Comparison of ENCODE assay signal across 2 cellular contexts in the genomic region with DNA sequence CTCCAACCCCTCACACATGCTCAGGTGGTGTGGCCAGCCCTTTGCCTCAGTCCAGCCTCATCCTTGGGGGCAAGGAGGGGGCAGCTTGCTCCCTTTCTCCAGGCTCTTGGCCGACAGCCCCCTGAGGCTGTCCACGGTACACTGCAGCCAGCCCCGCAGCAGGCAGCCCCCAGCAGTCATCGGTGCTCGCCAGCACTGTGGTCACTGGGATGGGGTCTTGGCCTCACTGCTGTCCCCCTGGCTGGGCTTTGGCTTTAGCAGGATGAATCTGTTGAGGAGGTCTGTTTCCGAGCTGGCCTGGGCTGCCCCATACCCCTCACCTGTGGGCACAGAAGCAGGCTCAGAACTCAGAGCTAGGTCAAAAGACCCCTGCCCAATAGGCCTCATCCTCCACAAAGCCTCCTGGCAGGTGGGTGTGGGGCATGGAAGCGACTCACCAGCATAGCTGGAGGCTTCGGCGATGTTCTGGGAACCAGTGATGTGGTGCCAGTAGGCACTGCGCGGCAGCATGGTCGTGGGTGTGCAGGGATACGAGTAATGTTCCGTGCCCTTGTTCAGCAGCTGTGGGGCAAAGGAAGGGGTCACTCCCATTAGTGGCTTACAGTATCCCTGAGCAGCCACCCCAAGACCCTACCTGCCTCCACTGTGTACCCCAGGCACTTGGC.
TF ChIP-seq lines count a peak whose summit lies in the region.

No MANE protein-coding gene starts in this region.

TF ChIP-seq in GM23338, 12 proteins besides CTCF, POLR2A, EP300 and RAD21 (continues in another document):
- TF ChIP-seq POLR2AphosphoS5 (IDR thresholded peaks at IDR 0.05; ENCODE audit: low read depth) (no peak), STAT1 (IDR thresholded peaks at IDR 0.05; ENCODE audit: unreplicated experiment) (no peak), NANOG (IDR thresholded peaks at IDR 0.05; ENCODE audit: borderline replicate concordance) (no peak), REST (IDR thresholded peaks at IDR 0.05; ENCODE audit: unreplicated experiment) (no peak), EZH2phosphoT487 (IDR thresholded peaks at IDR 0.05; ENCODE audit: unreplicated experiment) (no peak), ZNF114 (CRISPR knock-in tag; IDR thresholded peaks at IDR 0.05) (no peak)
- TF ChIP-seq, protein P1, sequence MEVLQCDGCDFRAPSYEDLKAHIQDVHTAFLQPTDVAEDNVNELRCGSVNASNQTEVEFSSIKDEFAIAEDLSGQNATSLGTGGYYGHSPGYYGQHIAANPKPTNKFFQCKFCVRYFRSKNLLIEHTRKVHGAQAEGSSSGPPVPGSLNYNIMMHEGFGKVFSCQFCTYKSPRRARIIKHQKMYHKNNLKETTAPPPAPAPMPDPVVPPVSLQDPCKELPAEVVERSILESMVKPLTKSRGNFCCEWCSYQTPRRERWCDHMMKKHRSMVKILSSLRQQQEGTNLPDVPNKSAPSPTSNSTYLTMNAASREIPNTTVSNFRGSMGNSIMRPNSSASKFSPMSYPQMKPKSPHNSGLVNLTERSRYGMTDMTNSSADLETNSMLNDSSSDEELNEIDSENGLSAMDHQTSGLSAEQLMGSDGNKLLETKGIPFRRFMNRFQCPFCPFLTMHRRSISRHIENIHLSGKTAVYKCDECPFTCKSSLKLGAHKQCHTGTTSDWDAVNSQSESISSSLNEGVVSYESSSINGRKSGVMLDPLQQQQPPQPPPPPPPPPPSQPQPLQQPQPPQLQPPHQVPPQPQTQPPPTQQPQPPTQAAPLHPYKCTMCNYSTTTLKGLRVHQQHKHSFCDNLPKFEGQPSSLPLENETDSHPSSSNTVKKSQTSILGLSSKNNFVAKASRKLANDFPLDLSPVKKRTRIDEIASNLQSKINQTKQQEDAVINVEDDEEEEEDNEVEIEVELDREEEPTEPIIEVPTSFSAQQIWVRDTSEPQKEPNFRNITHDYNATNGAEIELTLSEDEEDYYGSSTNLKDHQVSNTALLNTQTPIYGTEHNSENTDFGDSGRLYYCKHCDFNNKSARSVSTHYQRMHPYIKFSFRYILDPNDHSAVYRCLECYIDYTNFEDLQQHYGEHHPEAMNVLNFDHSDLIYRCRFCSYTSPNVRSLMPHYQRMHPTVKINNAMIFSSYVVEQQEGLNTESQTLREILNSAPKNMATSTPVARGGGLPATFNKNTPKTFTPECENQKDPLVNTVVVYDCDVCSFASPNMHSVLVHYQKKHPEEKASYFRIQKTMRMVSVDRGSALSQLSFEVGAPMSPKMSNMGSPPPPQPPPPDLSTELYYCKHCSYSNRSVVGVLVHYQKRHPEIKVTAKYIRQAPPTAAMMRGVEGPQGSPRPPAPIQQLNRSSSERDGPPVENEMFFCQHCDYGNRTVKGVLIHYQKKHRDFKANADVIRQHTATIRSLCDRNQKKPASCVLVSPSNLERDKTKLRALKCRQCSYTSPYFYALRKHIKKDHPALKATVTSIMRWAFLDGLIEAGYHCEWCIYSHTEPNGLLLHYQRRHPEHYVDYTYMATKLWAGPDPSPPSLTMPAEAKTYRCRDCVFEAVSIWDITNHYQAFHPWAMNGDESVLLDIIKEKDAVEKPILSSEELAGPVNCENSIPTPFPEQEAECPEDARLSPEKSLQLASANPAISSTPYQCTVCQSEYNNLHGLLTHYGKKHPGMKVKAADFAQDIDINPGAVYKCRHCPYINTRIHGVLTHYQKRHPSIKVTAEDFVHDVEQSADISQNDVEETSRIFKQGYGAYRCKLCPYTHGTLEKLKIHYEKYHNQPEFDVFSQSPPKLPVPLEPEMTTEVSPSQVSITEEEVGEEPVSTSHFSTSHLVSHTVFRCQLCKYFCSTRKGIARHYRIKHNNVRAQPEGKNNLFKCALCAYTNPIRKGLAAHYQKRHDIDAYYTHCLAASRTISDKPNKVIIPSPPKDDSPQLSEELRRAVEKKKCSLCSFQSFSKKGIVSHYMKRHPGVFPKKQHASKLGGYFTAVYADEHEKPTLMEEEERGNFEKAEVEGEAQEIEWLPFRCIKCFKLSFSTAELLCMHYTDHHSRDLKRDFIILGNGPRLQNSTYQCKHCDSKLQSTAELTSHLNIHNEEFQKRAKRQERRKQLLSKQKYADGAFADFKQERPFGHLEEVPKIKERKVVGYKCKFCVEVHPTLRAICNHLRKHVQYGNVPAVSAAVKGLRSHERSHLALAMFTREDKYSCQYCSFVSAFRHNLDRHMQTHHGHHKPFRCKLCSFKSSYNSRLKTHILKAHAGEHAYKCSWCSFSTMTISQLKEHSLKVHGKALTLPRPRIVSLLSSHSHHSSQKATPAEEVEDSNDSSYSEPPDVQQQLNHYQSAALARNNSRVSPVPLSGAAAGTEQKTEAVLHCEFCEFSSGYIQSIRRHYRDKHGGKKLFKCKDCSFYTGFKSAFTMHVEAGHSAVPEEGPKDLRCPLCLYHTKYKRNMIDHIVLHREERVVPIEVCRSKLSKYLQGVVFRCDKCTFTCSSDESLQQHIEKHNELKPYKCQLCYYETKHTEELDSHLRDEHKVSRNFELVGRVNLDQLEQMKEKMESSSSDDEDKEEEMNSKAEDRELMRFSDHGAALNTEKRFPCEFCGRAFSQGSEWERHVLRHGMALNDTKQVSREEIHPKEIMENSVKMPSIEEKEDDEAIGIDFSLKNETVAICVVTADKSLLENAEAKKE (CRISPR knock-in tag; IDR thresholded peaks at IDR 0.05), result no peak
- TF ChIP-seq, protein P2, sequence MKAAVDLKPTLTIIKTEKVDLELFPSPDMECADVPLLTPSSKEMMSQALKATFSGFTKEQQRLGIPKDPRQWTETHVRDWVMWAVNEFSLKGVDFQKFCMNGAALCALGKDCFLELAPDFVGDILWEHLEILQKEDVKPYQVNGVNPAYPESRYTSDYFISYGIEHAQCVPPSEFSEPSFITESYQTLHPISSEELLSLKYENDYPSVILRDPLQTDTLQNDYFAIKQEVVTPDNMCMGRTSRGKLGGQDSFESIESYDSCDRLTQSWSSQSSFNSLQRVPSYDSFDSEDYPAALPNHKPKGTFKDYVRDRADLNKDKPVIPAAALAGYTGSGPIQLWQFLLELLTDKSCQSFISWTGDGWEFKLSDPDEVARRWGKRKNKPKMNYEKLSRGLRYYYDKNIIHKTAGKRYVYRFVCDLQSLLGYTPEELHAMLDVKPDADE (IDR thresholded peaks at IDR 0.05), result no peak

TF ChIP-seq in endothelial cell of umbilical vein, 7 proteins besides CTCF, POLR2A, EP300 and RAD21:
- TF ChIP-seq MYC (IDR thresholded peaks at IDR 0.05; ENCODE audit: low read depth, low read length) (no peak), EZH2 (IDR thresholded peaks at IDR 0.05; ENCODE audit: borderline replicate concordance, low read depth, low read length, severe bottlenecking) (no peak), MAX (IDR thresholded peaks at IDR 0.05; ENCODE audit: insufficient read depth, insufficient read length) (no peak), FOS (IDR thresholded peaks at IDR 0.05; ENCODE audit: borderline replicate concordance, insufficient read depth, low read length) (no peak), GATA2 (IDR thresholded peaks at IDR 0.05; ENCODE audit: insufficient read depth, insufficient read length, low read depth, low read length) (no peak), JUN (IDR thresholded peaks at IDR 0.05; ENCODE audit: borderline replicate concordance, insufficient read depth, insufficient read length, low read depth) (no peak), POLR2AphosphoS5 (IDR thresholded peaks at IDR 0.05; ENCODE audit: insufficient read depth, low read depth, low read length) (no peak)
